In genomic region chr2:207012461-207012860, GRCh38 we compare ENCODE assay signal across 26 cellular contexts.
A peak's percentile ranks its signal among the peaks of the same experiment; 100 is the strongest.
DNase-seq lines count a peak whose midpoint lies in the region; ATAC-seq, FAIRE-seq and TF ChIP-seq lines count a peak whose summit lies in the region.
"Had no signal": no experiment of that assay in that cellular context is flagged by ENCODE, and none has a peak within 500 bp of the region (broad histone marks: within the 10 kb centered on the region; RNA-seq: fewer than 3 reads in every experiment).

No MANE protein-coding gene starts in this region.

- no peak for TF ChIP-seq CTCF in MCF 10A (IDR thresholded peaks at IDR 0.05; ENCODE audit: unreplicated experiment)
- no peak for TF ChIP-seq CTCF in breast epithelium (IDR thresholded peaks at IDR 0.05)
- TF ChIP-seq CTCF in bronchial epithelial cell (IDR thresholded peaks at IDR 0.05; ENCODE audit: insufficient read depth, low read length, severe bottlenecking), result no peak
- TF ChIP-seq CTCF in foreskin fibroblast (IDR thresholded peaks at IDR 0.05; ENCODE audit: low read depth, low read length), result no peak
- no peak for TF ChIP-seq CTCF in osteoblast (IDR thresholded peaks at IDR 0.05; ENCODE audit: extremely low read depth, low read depth, low read length)

- H3K27ac ChIP-seq in breast epithelium, result no peak overlapping the region
- H3K27ac ChIP-seq in osteoblast (ENCODE audit: low read depth, low read length), result no peak overlapping the region
- H3K27ac ChIP-seq: esophagus muscularis mucosa, ovary, right atrium auricular region, stomach, transverse colon had no signal

- H3K27ac Mint-ChIP-seq in MCF 10A (ENCODE audit: low read depth, unreplicated experiment), result peak overlapping the region; percentile 30
- no peak overlapping the region for H3K27ac Mint-ChIP-seq in activated CD4-positive, alpha-beta T cell treated with anti-CD3 and anti-CD28 coated beads for 36 hours
- H3K27ac Mint-ChIP-seq: activated CD4-positive, alpha-beta T cell treated with anti-CD3 and anti-CD28 coated beads, Interleukin-2, amount 10 ng/mL, durations not matched to agents 24 days and 14 days; activated naive CD4-positive, alpha-beta T cell treated with anti-CD3 and anti-CD28 coated beads for 36 hours; activated T-cell treated with anti-CD3 and anti-CD28 coated beads, Interleukin-2, amount 50 U/mL, for 72 hours; CD8-positive, alpha-beta memory T cell; mesothelial cell of epicardium; naive thymus-derived CD8-positive, alpha-beta T cell had no signal

- H3K9me3 ChIP-seq in breast epithelium, result no peaks in the 10 kb centered on the region
- no peaks in the 10 kb centered on the region for H3K9me3 ChIP-seq in osteoblast (ENCODE audit: low read depth, low read length)
- H3K9me3 ChIP-seq: esophagus muscularis mucosa, ovary, right atrium auricular region, stomach, transverse colon had no signal

- POLR2A ChIA-PET in MCF 10A (lab: Yijun Ruan, JAX), result interaction anchor here (0.8 kb wide), 1 partner anchor 246 kb away, joined by 3 read pairs; no protein-coding TSS in a partner anchor
- POLR2A ChIA-PET in activated CD4-positive, alpha-beta T cell treated with anti-CD3 and anti-CD28 coated beads for 36 hours (lab: Charles Lee), result no interaction called here

- H3K36me3 Mint-ChIP-seq in MCF 10A (ENCODE audit: insufficient read depth, unreplicated experiment), result no peaks in the 10 kb centered on the region
- no peaks in the 10 kb centered on the region for H3K36me3 Mint-ChIP-seq in activated CD4-positive, alpha-beta T cell treated with anti-CD3 and anti-CD28 coated beads for 36 hours (ENCODE audit: low read depth)
- H3K36me3 Mint-ChIP-seq: CD8-positive, alpha-beta memory T cell; mesothelial cell of epicardium; naive thymus-derived CD8-positive, alpha-beta T cell had no signal

- no peak for ATAC-seq in activated CD4-positive, alpha-beta T cell treated with anti-CD3 and anti-CD28 coated beads for 36 hours
- ATAC-seq in Right ventricle myocardium superior (ENCODE audit: poor library complexity), result no peak
- ATAC-seq: activated T-cell treated with anti-CD3 and anti-CD28 coated beads, Interleukin-2, amount 50 U/mL, for 72 hours; left lobe of liver; naive thymus-derived CD8-positive, alpha-beta T cell had no signal

- CTCF ChIA-PET in MCF 10A (lab: Yijun Ruan, JAX), result no interaction called here
- CTCF ChIA-PET in activated CD4-positive, alpha-beta T cell treated with anti-CD3 and anti-CD28 coated beads for 36 hours (lab: Charles Lee), result interaction anchor here (1.2 kb wide), 1 partner anchor 36 kb away, joined by 5 read pairs; no protein-coding TSS in a partner anchor

- no peak overlapping the region for H2AFZ ChIP-seq in osteoblast (ENCODE audit: low read length)

- H3K4me3 ChIP-seq in breast epithelium (no peak overlapping the region), bronchial epithelial cell (ENCODE audit: low read depth, low read length) (no peak overlapping the region), foreskin fibroblast (ENCODE audit: low read depth in 1 of 2, low read length in 2 of 2) (no peak overlapping the region), osteoblast (ENCODE audit: insufficient read depth, low read length) (no peak overlapping the region)
- H3K4me3 ChIP-seq: esophagus muscularis mucosa, ovary, right atrium auricular region, stomach, transverse colon had no signal

- no peak for FAIRE-seq in bronchial epithelial cell (lab: Jason Lieb, UNC)

- H3K79me2 ChIP-seq in osteoblast (ENCODE audit: insufficient read depth, low read length), result no peaks in the 10 kb centered on the region

- TF ChIP-seq POLR2A in breast epithelium (IDR thresholded peaks at IDR 0.05), result no peak

- no peaks in the 10 kb centered on the region for H3K36me3 ChIP-seq in breast epithelium
- no peaks in the 10 kb centered on the region for H3K36me3 ChIP-seq in bronchial epithelial cell (ENCODE audit: control insufficient read depth, insufficient read depth, low read length)
- no peaks in the 10 kb centered on the region for H3K36me3 ChIP-seq in osteoblast (ENCODE audit: insufficient read depth, low read length)
- H3K36me3 ChIP-seq: esophagus muscularis mucosa, ovary, right atrium auricular region, stomach, transverse colon had no signal

- peaks cover 34% of the 10 kb centered on the region for H3K4me1 Mint-ChIP-seq in MCF 10A (ENCODE audit: insufficient read depth, unreplicated experiment)
- H3K4me1 Mint-ChIP-seq in activated CD4-positive, alpha-beta T cell treated with anti-CD3 and anti-CD28 coated beads for 36 hours, result no peaks in the 10 kb centered on the region
- H3K4me1 Mint-ChIP-seq: activated CD4-positive, alpha-beta T cell treated with anti-CD3 and anti-CD28 coated beads, Interleukin-2, amount 10 ng/mL, durations not matched to agents 24 days and 14 days; CD8-positive, alpha-beta memory T cell; mesothelial cell of epicardium; naive thymus-derived CD8-positive, alpha-beta T cell had no signal

- H3K9me3 Mint-ChIP-seq in MCF 10A (ENCODE audit: unreplicated experiment), result no peaks in the 10 kb centered on the region
- no peaks in the 10 kb centered on the region for H3K9me3 Mint-ChIP-seq in activated CD4-positive, alpha-beta T cell treated with anti-CD3 and anti-CD28 coated beads for 36 hours (ENCODE audit: low read depth)
- H3K9me3 Mint-ChIP-seq: activated CD4-positive, alpha-beta T cell treated with anti-CD3 and anti-CD28 coated beads, Interleukin-2, amount 10 ng/mL, durations not matched to agents 24 days and 14 days; activated naive CD4-positive, alpha-beta T cell treated with anti-CD3 and anti-CD28 coated beads for 36 hours; activated T-cell treated with anti-CD3 and anti-CD28 coated beads, Interleukin-2, amount 50 U/mL, for 72 hours; central memory CD8-positive, alpha-beta T cell had no signal

- H3K27me3 Mint-ChIP-seq in MCF 10A (ENCODE audit: insufficient read depth, unreplicated experiment), result no peaks in the 10 kb centered on the region
- no peaks in the 10 kb centered on the region for H3K27me3 Mint-ChIP-seq in activated CD4-positive, alpha-beta T cell treated with anti-CD3 and anti-CD28 coated beads for 36 hours

- H3K4me2 ChIP-seq in osteoblast (ENCODE audit: insufficient read depth, low read length), result no peak overlapping the region

- intact Hi-C loops in MCF 10A (cut with micrococcal nuclease), result no loop called here
- intact Hi-C loops in breast epithelium (cut with DNase I; ENCODE audit: low total_unique reads), result no loop called here
- intact Hi-C loops in activated CD4-positive, alpha-beta T cell treated with anti-CD3 and anti-CD28 coated beads for 36 hours (cut with DNase I, micrococcal nuclease), result no loop called here
- intact Hi-C loops in Right ventricle myocardium superior (cut with DNase I), result no loop called here

- no TSS peak for BruUV-seq in MCF 10A (replicated peaks; lab: Mats Ljungman, UMichigan)

- H3K4me3 Mint-ChIP-seq in MCF 10A (ENCODE audit: unreplicated experiment), result no peak overlapping the region
- H3K4me3 Mint-ChIP-seq in activated CD4-positive, alpha-beta T cell treated with anti-CD3 and anti-CD28 coated beads for 36 hours, result no peak overlapping the region
- H3K4me3 Mint-ChIP-seq: activated CD4-positive, alpha-beta T cell treated with anti-CD3 and anti-CD28 coated beads, Interleukin-2, amount 10 ng/mL, durations not matched to agents 24 days and 14 days; activated naive CD4-positive, alpha-beta T cell treated with anti-CD3 and anti-CD28 coated beads for 36 hours; activated T-cell treated with anti-CD3 and anti-CD28 coated beads, Interleukin-2, amount 50 U/mL, for 72 hours; CD8-positive, alpha-beta memory T cell; central memory CD8-positive, alpha-beta T cell; mesothelial cell of epicardium; naive thymus-derived CD8-positive, alpha-beta T cell had no signal

- no peaks in the 10 kb centered on the region for H3K4me1 ChIP-seq in breast epithelium
- peaks cover 13% of the 10 kb centered on the region for H3K4me1 ChIP-seq in osteoblast (ENCODE audit: insufficient read depth, low read length)
- H3K4me1 ChIP-seq: esophagus muscularis mucosa, right atrium auricular region, stomach, transverse colon had no signal

- no peaks in the 10 kb centered on the region for H4K20me1 ChIP-seq in osteoblast (ENCODE audit: insufficient read depth, low read length)

- no peaks in the 10 kb centered on the region for H3K27me3 ChIP-seq in breast epithelium
- H3K27me3 ChIP-seq in bronchial epithelial cell (ENCODE audit: control insufficient read depth, insufficient read depth, low read length), result no peaks in the 10 kb centered on the region
- H3K27me3 ChIP-seq in osteoblast (ENCODE audit: insufficient read depth, low read length), result no peaks in the 10 kb centered on the region
- H3K27me3 ChIP-seq: esophagus muscularis mucosa, ovary, right atrium auricular region, stomach, transverse colon had no signal

- DNase-seq in MCF 10A (ENCODE audit: unreplicated experiment) (peak; percentile 35), breast epithelium (ENCODE audit: low spot score in 2 of 2) (no peak), bronchial epithelial cell (ENCODE audit: low read depth) (peak; percentile 85), foreskin fibroblast (peak; percentile 36 to 70), Right ventricle myocardium superior (no peak), NCI-H1092 treated with DMSO at 0.1 percent for 48 hours (lab: John Stamatoyannopoulos, UW) (no peak), osteoblast (ENCODE audit: insufficient read length, low spot score, missing footprints) (no peak)
- no peak for DNase-seq in activated CD4-positive, alpha-beta T cell treated with anti-CD3 and anti-CD28 coated beads for 36 hours
- DNase-seq: 8988T; activated CD4-positive, alpha-beta T cell treated with anti-CD3 and anti-CD28 coated beads, Interleukin-2, amount 10 ng/mL, durations not matched to agents 24 days and 14 days; activated naive CD4-positive, alpha-beta T cell treated with anti-CD3 and anti-CD28 coated beads for 36 hours; activated T-cell treated with anti-CD3 and anti-CD28 coated beads, Interleukin-2, amount 50 U/mL, for 72 hours; anterior cingulate cortex; CD8-positive, alpha-beta memory T cell; GOT3; naive thymus-derived CD8-positive, alpha-beta T cell; NCI-H1694; ovary; stomach; T-helper 2 cell; transverse colon had no signal

Comparison
In these comparisons a context has a peak if more than half of its experiments do, and no peak if none do; other contexts are left out.
1. DNase-seq: peak in MCF 10A (single experiment), bronchial epithelial cell (single experiment) and foreskin fibroblast (2 of 2); none in breast epithelium (0 of 2), activated CD4-positive, alpha-beta T cell treated with anti-CD3 and anti-CD28 coated beads for 36 hours (single experiment), Right ventricle myocardium superior (single experiment), NCI-H1092 treated with DMSO at 0.1 percent for 48 hours (single experiment) and osteoblast (single experiment).